Comparison of ENCODE assay signal across 1 cellular context in the genomic region with DNA sequence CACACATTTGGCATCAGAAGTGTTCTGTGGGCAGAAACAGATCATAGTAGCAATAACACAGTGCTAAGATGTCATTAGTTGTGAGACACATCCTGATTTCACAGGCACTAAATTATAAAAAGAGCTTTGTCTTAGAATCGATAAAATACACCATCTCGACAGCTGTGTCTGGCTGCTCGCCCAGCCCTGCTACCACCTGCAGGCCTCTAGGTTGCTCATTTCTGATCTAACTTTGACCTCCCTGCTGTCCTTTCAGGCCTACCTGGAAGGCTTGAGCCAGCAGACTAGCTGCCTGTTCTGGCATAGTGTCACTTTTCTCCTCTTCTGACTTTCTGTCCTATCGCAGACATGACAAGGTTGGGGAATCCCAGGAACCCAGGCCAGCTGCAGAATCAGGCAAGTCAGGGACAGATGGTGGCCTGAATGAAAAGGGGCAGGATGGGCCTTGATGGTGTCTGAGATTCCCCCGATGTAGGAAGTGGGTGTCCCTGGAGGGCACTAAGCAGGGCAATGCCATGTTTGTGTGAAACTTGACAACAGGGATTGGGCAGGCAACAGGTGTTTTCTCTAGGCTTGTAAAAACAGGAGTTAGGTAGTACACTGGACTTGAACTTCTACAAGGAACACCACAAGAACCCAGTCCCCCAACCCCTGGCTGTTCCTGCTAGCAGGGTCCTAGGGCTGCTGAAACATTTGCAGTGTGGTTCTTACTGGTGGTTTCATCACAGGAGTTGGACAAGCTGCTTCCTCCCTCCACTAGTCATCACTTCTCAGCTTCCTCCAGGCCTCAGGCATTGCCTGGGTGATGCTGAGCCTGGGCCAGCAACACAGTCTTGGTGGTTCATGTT.
TF ChIP-seq lines count a peak whose summit lies in the region.

No MANE protein-coding gene starts in this region.

TF ChIP-seq in SK-N-SH, 30 proteins besides CTCF, POLR2A, EP300 and RAD21 (continued from another document):
- TF ChIP-seq, protein P1, sequence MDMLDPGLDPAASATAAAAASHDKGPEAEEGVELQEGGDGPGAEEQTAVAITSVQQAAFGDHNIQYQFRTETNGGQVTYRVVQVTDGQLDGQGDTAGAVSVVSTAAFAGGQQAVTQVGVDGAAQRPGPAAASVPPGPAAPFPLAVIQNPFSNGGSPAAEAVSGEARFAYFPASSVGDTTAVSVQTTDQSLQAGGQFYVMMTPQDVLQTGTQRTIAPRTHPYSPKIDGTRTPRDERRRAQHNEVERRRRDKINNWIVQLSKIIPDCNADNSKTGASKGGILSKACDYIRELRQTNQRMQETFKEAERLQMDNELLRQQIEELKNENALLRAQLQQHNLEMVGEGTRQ (IDR thresholded peaks at IDR 0.05; ENCODE audit: borderline replicate concordance, low read depth, low read length) = no peak
- no peak for TF ChIP-seq EZH2phosphoT487 (IDR thresholded peaks at IDR 0.05; ENCODE audit: borderline replicate concordance, low read depth)
